In genomic region chr20:39775110-39775509, GRCh38 we compare ENCODE assay signal across 13 cellular contexts.
DNase-seq lines count a peak whose midpoint lies in the region; TF ChIP-seq lines count a peak whose summit lies in the region.
"Had no signal": no experiment of that assay in that cellular context is flagged by ENCODE, and none has a peak within 500 bp of the region (broad histone marks: within the 10 kb centered on the region; RNA-seq: fewer than 3 reads in every experiment).

No MANE protein-coding gene starts in this region.

- H2AFZ ChIP-seq in mammary epithelial cell (ENCODE audit: low read depth, low read length), result no peak overlapping the region

- H3K9me3 ChIP-seq in mammary epithelial cell (replicated peaks; ENCODE audit: insufficient read depth, low read length) (no peaks in the 10 kb centered on the region), tibial nerve (peaks cover 0 to 8% (median 0%) of the 10 kb centered on the region in 4 donors), Caco-2 (no peaks in the 10 kb centered on the region)

- H3K27me3 ChIP-seq in mammary epithelial cell (ENCODE audit: insufficient read depth, low read length) (no peaks in the 10 kb centered on the region), tibial nerve (no peaks in the 10 kb centered on the region), Caco-2 (replicated peaks; ENCODE audit: control insufficient read depth, insufficient read depth, low read length) (no peaks in the 10 kb centered on the region)

- H3K4me2 ChIP-seq in mammary epithelial cell (ENCODE audit: insufficient read depth, low read depth, low read length), result no peak overlapping the region

- CTCF ChIA-PET in mammary epithelial cell (lab: Charles Lee; ENCODE audit: low non-redundant PET), result no interaction called here
- CTCF ChIA-PET in Caco-2 (lab: Charles Lee), result interaction anchor here (0.5 kb wide), 1 partner anchor 301 kb away, joined by 3 read pairs; no protein-coding TSS in a partner anchor

- H3K4me3 Mint-ChIP-seq in Caco-2 (ENCODE audit: unreplicated experiment) (no peak overlapping the region), nephron progenitor cell (no peak overlapping the region)
- H3K4me3 Mint-ChIP-seq: dendritic cell treated with granulocyte-macrophage colony-stimulating factor and Interleukin-4, amounts not matched to agents 40 ng/mL and 50 ng/mL, for 4 days; natural killer cell treated with Interleukin-12 subunit alpha and Interleukin-12 subunit beta and Interleukin-15 and Interleukin-18, amount 100 ng/mL, for 72 hours; stimulated activated naive CD8-positive, alpha-beta T cell treated with anti-CD3 and anti-CD28 coated beads, Interleukin-15, Interleukin-2, amounts not matched to agents 100 ng/mL and 50 ng/mL, for 24 hours had no signal

- BruUV-seq in mammary epithelial cell (replicated peaks; lab: Mats Ljungman, UMichigan) (no TSS peak), Caco-2 (replicated peaks; lab: Mats Ljungman, UMichigan) (no TSS peak)

- TF ChIP-seq POLR2A in tibial nerve (IDR thresholded peaks at IDR 0.05), result no peak

- POLR2A ChIA-PET in Caco-2 (lab: Charles Lee), result no interaction called here

- H3K27me3 Mint-ChIP-seq in Caco-2 (ENCODE audit: insufficient read depth, unreplicated experiment) (no peaks in the 10 kb centered on the region), nephron progenitor cell (ENCODE audit: low read depth, poor library complexity) (no peaks in the 10 kb centered on the region)
- H3K27me3 Mint-ChIP-seq: dendritic cell treated with granulocyte-macrophage colony-stimulating factor and Interleukin-4, amounts not matched to agents 40 ng/mL and 50 ng/mL, for 4 days; natural killer cell treated with Interleukin-12 subunit alpha and Interleukin-12 subunit beta and Interleukin-15 and Interleukin-18, amount 100 ng/mL, for 72 hours; stimulated activated naive CD8-positive, alpha-beta T cell treated with anti-CD3 and anti-CD28 coated beads, Interleukin-15, Interleukin-2, amounts not matched to agents 100 ng/mL and 50 ng/mL, for 24 hours had no signal

- dilution Hi-C loops in mammary epithelial cell (cut with HindIII; ENCODE audit: low sequenced_read_pairs), result no loop called here

- H3K36me3 Mint-ChIP-seq in Caco-2 (ENCODE audit: insufficient read depth, unreplicated experiment) (no peaks in the 10 kb centered on the region), nephron progenitor cell (ENCODE audit: low read depth) (no peaks in the 10 kb centered on the region)

- H3K27ac Mint-ChIP-seq in Caco-2 (ENCODE audit: unreplicated experiment) (no peak overlapping the region), nephron progenitor cell (no peak overlapping the region)
- H3K27ac Mint-ChIP-seq: dendritic cell treated with granulocyte-macrophage colony-stimulating factor and Interleukin-4, amounts not matched to agents 40 ng/mL and 50 ng/mL, for 4 days; natural killer cell treated with Interleukin-12 subunit alpha and Interleukin-12 subunit beta and Interleukin-15 and Interleukin-18, amount 100 ng/mL, for 72 hours; stimulated activated naive CD8-positive, alpha-beta T cell treated with anti-CD3 and anti-CD28 coated beads, Interleukin-15, Interleukin-2, amounts not matched to agents 100 ng/mL and 50 ng/mL, for 24 hours had no signal

- H3K9me3 Mint-ChIP-seq in Caco-2 (ENCODE audit: unreplicated experiment), result peaks cover 8% of the 10 kb centered on the region
- H3K9me3 Mint-ChIP-seq in nephron progenitor cell, result peaks cover 19% of the 10 kb centered on the region

- no peak overlapping the region for H3K27ac ChIP-seq in mammary epithelial cell (ENCODE audit: insufficient read depth, low read depth, low read length)
- no peak overlapping the region for H3K27ac ChIP-seq in tibial nerve
- H3K27ac ChIP-seq: HL-60 had no signal

- no peak overlapping the region for H3K9ac ChIP-seq in mammary epithelial cell (ENCODE audit: insufficient read depth, low read length)

- H3K4me1 Mint-ChIP-seq in Caco-2 (ENCODE audit: low read depth, unreplicated experiment) (no peaks in the 10 kb centered on the region), nephron progenitor cell (peaks cover 19% of the 10 kb centered on the region)

- no peaks in the 10 kb centered on the region for H3K4me1 ChIP-seq in mammary epithelial cell (ENCODE audit: insufficient read depth, low read length)
- peaks cover 0 to 15% (median 0%) of the 10 kb centered on the region in 4 donors for H3K4me1 ChIP-seq in tibial nerve
- H3K4me1 ChIP-seq in Caco-2, result no peaks in the 10 kb centered on the region

- peak in 1 of 2 donors; percentile 38 for TF ChIP-seq EP300 in tibial nerve (IDR thresholded peaks at IDR 0.05)

- intact Hi-C loops in mammary epithelial cell (cut with micrococcal nuclease) (loop anchor here (5.0 kb wide), 1 partner anchor 508 kb away; no protein-coding TSS in a partner anchor), Caco-2 (cut with micrococcal nuclease; ENCODE audit: unreplicated experiment) (no loop called here)

- H3K36me3 ChIP-seq in mammary epithelial cell (ENCODE audit: insufficient read depth, low read length), result no peaks in the 10 kb centered on the region
- H3K36me3 ChIP-seq in tibial nerve, result no peaks in the 10 kb centered on the region
- no peaks in the 10 kb centered on the region for H3K36me3 ChIP-seq in Caco-2 (ENCODE audit: control insufficient read depth, insufficient read depth, low read length)

- H4K20me1 ChIP-seq in mammary epithelial cell (ENCODE audit: insufficient read depth, low read length), result no peaks in the 10 kb centered on the region

- H3K4me3 ChIP-seq in mammary epithelial cell (replicated peaks in 1 of 3; ENCODE audit: insufficient read depth in 1 of 3, low read depth in 2 of 3, low read length in 3 of 3), result no peak overlapping the region
- no peak overlapping the region for H3K4me3 ChIP-seq in tibial nerve
- no peak overlapping the region for H3K4me3 ChIP-seq in Caco-2 (ENCODE audit: low read depth, low read length)

- 42% methylated on average over 3 of the region's 3 CpGs for WGBS in mammary epithelial cell (ENCODE audit: low coverage, missing lambda C conversion rate)
- WGBS in tibial nerve, 2 donors, result 31 to 40% methylated on average over 3 of the region's 3 CpGs

- in situ Hi-C loops in mammary epithelial cell (cut with MboI; ENCODE audit: low sequenced_read_pairs in 2 of 2), result no loop called here

- TF ChIP-seq CTCF in mammary epithelial cell (conservative IDR thresholded peaks at IDR 0.05 in 1 of 2, IDR thresholded peaks at IDR 0.05 in 1 of 2; ENCODE audit: extremely low read depth in 1 of 2, insufficient read depth in 1 of 2, low read depth in 1 of 2, low read length in 2 of 2) (no peak), tibial nerve (IDR thresholded peaks at IDR 0.05) (no peak), Caco-2 (IDR thresholded peaks at IDR 0.05; ENCODE audit: insufficient read depth in 1 of 2, low read depth in 1 of 2, low read length in 1 of 2, severe bottlenecking in 1 of 2, unreplicated experiment in 1 of 2) (no peak), nephron progenitor cell (IDR thresholded peaks at IDR 0.05) (no peak)

- H3K79me2 ChIP-seq in mammary epithelial cell (ENCODE audit: insufficient read depth, low read length), result no peaks in the 10 kb centered on the region

- peak; percentile 12 for DNase-seq in NCI-H1105 treated with DMSO at 0.1 percent for 48 hours (lab: John Stamatoyannopoulos, UW)
- no peak for DNase-seq in NCI-H1105 (lab: John Stamatoyannopoulos, UW)
- peak; percentile 41 for DNase-seq in mammary epithelial cell
- DNase-seq in iris pigment epithelial cell (ENCODE audit: low read depth), result peak; percentile 28
- DNase-seq in tibial nerve (ENCODE audit: low spot score in 2 of 2), result peak; percentile 64 to 73
- DNase-seq in NOMO-1 treated with DMSO at 0.1 percent for 48 hours (lab: John Stamatoyannopoulos, UW; ENCODE audit: unreplicated experiment), result no peak
- no peak for DNase-seq in Caco-2
- DNase-seq in nephron progenitor cell, result no peak
- DNase-seq: stimulated activated CD4-positive, alpha-beta T cell treated with anti-CD3 and anti-CD28 coated beads, Interleukin-2, amount 100 ng/mL, for 24 hours had no signal

Comparison
In these comparisons a context has a peak if more than half of its experiments do, and no peak if none do; other contexts are left out.
1. DNase-seq: peak in NCI-H1105 treated with DMSO at 0.1 percent for 48 hours (single experiment), mammary epithelial cell (single experiment), iris pigment epithelial cell (single experiment) and tibial nerve (2 of 2); none in NCI-H1105 (single experiment), NOMO-1 treated with DMSO at 0.1 percent for 48 hours (single experiment), Caco-2 (0 of 2) and nephron progenitor cell (single experiment).